In the genomic region with DNA sequence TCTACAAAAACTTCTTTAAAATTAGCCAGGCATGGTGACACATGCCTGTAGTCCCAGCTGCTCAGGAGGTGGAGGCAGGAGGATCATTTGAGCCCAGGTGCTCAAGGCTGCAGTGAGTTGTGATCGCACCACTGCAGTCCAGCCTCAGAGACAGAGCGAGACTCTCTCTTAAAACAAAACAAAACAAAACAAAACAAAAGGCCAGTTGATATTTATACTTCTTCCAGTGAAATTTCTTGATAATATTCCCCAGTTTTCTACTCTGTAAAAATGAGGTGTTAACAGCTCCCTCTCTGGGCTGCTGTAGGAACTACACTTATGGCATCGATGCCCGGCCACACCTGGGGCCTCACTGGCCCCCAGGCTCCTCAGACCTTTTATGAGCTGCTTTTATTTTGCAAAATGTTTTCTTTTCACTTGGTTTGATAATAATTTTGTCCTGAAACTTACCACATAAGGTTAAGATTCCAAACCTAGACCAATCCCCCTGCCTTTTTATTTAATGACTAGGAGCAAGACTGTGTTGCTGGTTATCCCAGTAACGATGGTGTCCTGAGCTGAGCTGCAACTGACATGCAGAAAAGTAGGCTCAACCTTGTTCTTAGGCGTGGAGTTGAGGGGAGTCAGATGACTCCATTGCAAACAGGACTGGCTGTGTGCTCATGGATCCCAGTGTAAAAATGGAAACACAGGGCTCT, we compare ENCODE assay signal across 1 cellular context.
TF ChIP-seq lines count a peak whose summit lies in the region.

No MANE protein-coding gene starts in this region.

TF ChIP-seq in H1, 55 proteins besides CTCF, POLR2A, EP300 and RAD21:
- no peak for TF ChIP-seq RBBP5 (IDR thresholded peaks at IDR 0.05; ENCODE audit: borderline replicate concordance, low read depth, low read length)
